Comparison of ENCODE assay signal across 20 cellular contexts in the genomic region with DNA sequence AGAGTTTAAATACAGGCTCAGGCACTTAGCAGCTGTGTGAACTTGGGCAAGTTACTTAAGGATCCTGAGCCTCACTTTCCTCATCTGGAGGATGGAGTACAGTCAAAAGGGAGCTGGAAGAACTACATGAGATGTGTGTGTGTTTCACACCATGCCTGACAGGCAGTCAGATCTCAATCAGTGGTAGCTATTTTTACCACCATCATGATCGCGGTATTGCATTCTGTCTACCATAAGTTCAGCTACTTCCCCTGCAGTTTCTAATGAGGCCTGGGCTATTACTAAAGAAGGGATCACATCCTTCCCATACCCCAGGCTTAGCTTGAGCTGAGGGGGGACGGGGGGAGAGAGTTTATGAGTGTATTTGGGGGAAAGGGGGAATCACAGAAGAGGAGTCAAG. TPM values are rescaled to one million over a fixed set of nuclear protein-coding genes. Genes with fewer than 3 reads are reported as not detected.
"Had no signal": no experiment of that assay in that cellular context is flagged by ENCODE, and none has a peak within 500 bp of the region (broad histone marks: within the 10 kb centered on the region; RNA-seq: fewer than 3 reads in every experiment).

No MANE protein-coding gene starts in this region.

- H3K4me3 ChIP-seq: gastroesophageal sphincter, hepatocyte, psoas muscle, right lobe of liver had no signal

- H3K27ac Mint-ChIP-seq: activated naive CD8-positive, alpha-beta T cell; activated T-cell treated with anti-CD3 and anti-CD28 coated beads, Interleukin-2, amount 50 U/mL, for 24 hours; stimulated activated naive B cell treated with anti-CD40 and anti-IgM and Interleukin-4, amounts not matched to agents 10 μg/mL and 1 μg/mL and 100 μg/mL, for 72 hours; T-helper 1 cell treated with Interleukin-12 subunit alpha and Interleukin-12 subunit beta and Interleukin-4 antibody, amounts not matched to agents 30 μg/mL and 1 μg/mL, for 36 hours had no signal

- H3K4me1 Mint-ChIP-seq: stimulated activated naive B cell treated with anti-CD40 and anti-IgM and Interleukin-4, amounts not matched to agents 10 μg/mL and 1 μg/mL and 100 μg/mL, for 72 hours had no signal

- DNase-seq: activated CD4-positive, alpha-beta T cell treated with anti-CD3 and anti-CD28 coated beads, Interleukin-2, amount 50 U/mL, for 4 hours; activated CD4-positive, CD25-positive, alpha-beta regulatory T cell treated with anti-CD3 and anti-CD28 coated beads, Interleukin-2, amount 50 U/mL, for 72 hours; activated effector memory CD4-positive, alpha-beta T cell treated with Interleukin-2 at 50 U/mL for 16 hours; activated T-cell treated with anti-CD3 and anti-CD28 coated beads, Interleukin-2, amount 50 U/mL, for 24 hours; effector CD8-positive, alpha-beta T cell; kidney; left ventricle myocardium superior; mesenchymal stem cell; nephron progenitor cell; right lobe of liver; stimulated activated naive B cell treated with anti-CD40 and anti-IgM and Interleukin-4, amounts not matched to agents 10 μg/mL and 1 μg/mL and 100 μg/mL, for 72 hours; trophoblast cell had no signal

- H2AFZ ChIP-seq: hepatocyte had no signal

- H3K27me3 Mint-ChIP-seq: activated naive CD8-positive, alpha-beta T cell; activated T-cell treated with anti-CD3 and anti-CD28 coated beads, Interleukin-2, amount 50 U/mL, for 24 hours; stimulated activated naive B cell treated with anti-CD40 and anti-IgM and Interleukin-4, amounts not matched to agents 10 μg/mL and 1 μg/mL and 100 μg/mL, for 72 hours had no signal

- H3K4me2 ChIP-seq: hepatocyte had no signal

- H3K27ac ChIP-seq: gastroesophageal sphincter, hepatocyte, psoas muscle had no signal

- H3K9me3 ChIP-seq: gastroesophageal sphincter, psoas muscle, right lobe of liver had no signal

- H3K4me1 ChIP-seq: psoas muscle had no signal

- H3K27me3 ChIP-seq: hepatocyte, right lobe of liver had no signal

- H3K79me2 ChIP-seq: hepatocyte had no signal

- H3K36me3 ChIP-seq: gastroesophageal sphincter, right lobe of liver had no signal

- ATAC-seq: gastroesophageal sphincter; left ventricle myocardium superior; psoas muscle; stimulated activated naive B cell treated with anti-CD40 and anti-IgM and Interleukin-4, amounts not matched to agents 10 μg/mL and 1 μg/mL and 100 μg/mL, for 72 hours had no signal

- H3K4me3 Mint-ChIP-seq: activated naive CD8-positive, alpha-beta T cell; activated T-cell treated with anti-CD3 and anti-CD28 coated beads, Interleukin-2, amount 50 U/mL, for 24 hours; nephron progenitor cell; stimulated activated naive B cell treated with anti-CD40 and anti-IgM and Interleukin-4, amounts not matched to agents 10 μg/mL and 1 μg/mL and 100 μg/mL, for 72 hours; T-helper 1 cell treated with Interleukin-12 subunit alpha and Interleukin-12 subunit beta and Interleukin-4 antibody, amounts not matched to agents 30 μg/mL and 1 μg/mL, for 36 hours had no signal

- H3K36me3 Mint-ChIP-seq: activated naive CD8-positive, alpha-beta T cell; stimulated activated naive B cell treated with anti-CD40 and anti-IgM and Interleukin-4, amounts not matched to agents 10 μg/mL and 1 μg/mL and 100 μg/mL, for 72 hours had no signal

- H3K9me3 Mint-ChIP-seq: activated T-cell treated with anti-CD3 and anti-CD28 coated beads, Interleukin-2, amount 50 U/mL, for 24 hours; nephron progenitor cell; stimulated activated naive B cell treated with anti-CD40 and anti-IgM and Interleukin-4, amounts not matched to agents 10 μg/mL and 1 μg/mL and 100 μg/mL, for 72 hours; T-helper 1 cell treated with Interleukin-12 subunit alpha and Interleukin-12 subunit beta and Interleukin-4 antibody, amounts not matched to agents 30 μg/mL and 1 μg/mL, for 36 hours had no signal

RNA-seq across cellular contexts. Expression of gene AQP6, which starts 7.0 kb away (rescaled TPM):
- total RNA-seq: epithelial cell of proximal tubule, gastroesophageal sphincter, hepatocyte, left ventricle myocardium superior, psoas muscle had no signal

RNA-seq across cellular contexts. Expression of gene AQP5, which starts 18.1 kb away (rescaled TPM):
- total RNA-seq: epithelial cell of proximal tubule, omental fat pad, psoas muscle, right lobe of liver, subcutaneous adipose tissue had no signal

RNA-seq across cellular contexts. Expression of gene AQP2, which starts 29.3 kb away (rescaled TPM):
- total RNA-seq: epithelial cell of proximal tubule, left ventricle myocardium superior, omental fat pad, psoas muscle, right lobe of liver, subcutaneous adipose tissue had no signal
- polyA plus RNA-seq: psoas muscle had no signal
